Comparison of ENCODE assay signal across 12 cellular contexts in the genomic region with DNA sequence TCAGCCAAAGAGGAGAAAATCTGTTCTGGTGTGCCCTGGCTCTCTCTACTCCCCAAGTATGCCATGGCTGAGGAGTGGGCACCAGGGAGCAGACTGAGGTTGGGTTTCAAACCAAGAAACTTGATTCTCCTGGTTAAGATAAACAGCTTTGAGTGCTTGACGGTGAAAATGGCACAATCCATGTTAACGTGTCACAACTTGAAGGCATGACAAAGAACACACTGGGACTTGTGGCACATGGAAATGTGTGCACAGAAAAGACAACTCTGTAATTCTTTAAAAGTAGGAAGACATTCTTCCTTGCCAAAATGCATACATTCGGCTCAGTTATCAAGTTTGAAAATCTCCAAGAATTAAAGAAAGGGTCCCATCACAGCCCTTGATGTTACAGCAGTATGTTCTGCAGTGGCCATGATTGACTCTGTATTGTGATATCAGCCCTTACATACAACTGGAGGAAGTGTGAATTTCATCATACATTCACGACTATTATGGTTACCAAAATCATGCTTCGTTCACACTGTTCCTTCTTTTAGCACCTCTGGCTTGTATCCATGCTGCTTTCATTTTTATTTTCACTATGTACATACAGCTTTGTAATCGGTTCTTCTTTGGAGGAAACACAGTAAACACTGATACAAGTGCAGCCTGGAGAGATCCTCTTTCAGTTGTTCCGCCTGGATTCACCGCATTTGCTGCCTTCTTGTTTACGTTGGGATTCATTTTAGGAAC. TPM values are rescaled to one million over a fixed set of nuclear protein-coding genes. Genes with fewer than 3 reads are reported as not detected.
DNase-seq lines count a peak whose midpoint lies in the region; ATAC-seq and TF ChIP-seq lines count a peak whose summit lies in the region.
"Had no signal": no experiment of that assay in that cellular context is flagged by ENCODE, and none has a peak within 500 bp of the region (broad histone marks: within the 10 kb centered on the region; RNA-seq: fewer than 3 reads in every experiment).

No MANE protein-coding gene starts in this region.

- H3K9me3 ChIP-seq in mucosa of descending colon: no peaks in the 10 kb centered on the region

- intact Hi-C loops in mucosa of descending colon (cut with DNase I, micrococcal nuclease): no loop called here

- no peak overlapping the region for H3K4me3 ChIP-seq in mucosa of descending colon

- no peak for TF ChIP-seq CTCF in mucosa of descending colon (IDR thresholded peaks at IDR 0.05)

- peak; percentile 49 for DNase-seq in DMS79 (lab: John Stamatoyannopoulos, UW)
- DNase-seq in Kasumi-1 (lab: John Stamatoyannopoulos, UW): peak; percentile 2 to 7
- DNase-seq in OCI-M1 (lab: John Stamatoyannopoulos, UW): peak; percentile 9
- DNase-seq in mucosa of descending colon: no peak
- DNase-seq in GM03348 (ENCODE audit: low spot score): no peak
- no peak for DNase-seq in NCI-H748 treated with DMSO at 0.1 percent for 48 hours (lab: John Stamatoyannopoulos, UW)
- no peak for DNase-seq in stimulated activated CD4-positive, alpha-beta T cell treated with anti-CD3 and anti-CD28 coated beads, Interleukin-2, amount 100 ng/mL, for 48 hours
- DNase-seq: effector CD8-positive, alpha-beta T cell had no signal

- H3K4me1 ChIP-seq in mucosa of descending colon (ENCODE audit: low read depth): no peaks in the 10 kb centered on the region

- ATAC-seq in mucosa of descending colon (peak; percentile 73), HG03432 (IDR thresholded peaks at IDR 0.05; ENCODE audit: unreplicated experiment) (no peak)
- ATAC-seq: WTC11 had no signal

- no peaks in the 10 kb centered on the region for H3K36me3 ChIP-seq in mucosa of descending colon (ENCODE audit: low read depth)

RNA-seq across cellular contexts. Expression of gene ACTG2, which starts 15.6 kb away (rescaled TPM):
- total RNA-seq in mucosa of descending colon: 1,000 to 10,000 TPM in 1 of 3 donors, 100 to 1,000 TPM in 1, 10 to 100 TPM in 1; 53.1 to 3,506 (median 391) TPM
- total RNA-seq: HT-29, OCI-LY7 had no signal

RNA-seq across cellular contexts. Expression of gene STAMBP, which starts 48.5 kb away (rescaled TPM):
- 10 to 100 TPM; 38.9 to 47.0 (median 42.5) TPM for total RNA-seq in mucosa of descending colon

RNA-seq across cellular contexts. Expression of gene DGUOK, which starts 49.4 kb away (rescaled TPM):
- 10 to 100 TPM; 36.5 to 61.3 (median 57.8) TPM for total RNA-seq in mucosa of descending colon

Comparison
In these comparisons a context has a peak if more than half of its experiments do, and no peak if none do; other contexts are left out.
1. DNase-seq: peak in DMS79 (single experiment), Kasumi-1 (2 of 2) and OCI-M1 (single experiment); none in mucosa of descending colon (0 of 3), GM03348 (single experiment), NCI-H748 treated with DMSO at 0.1 percent for 48 hours (single experiment) and stimulated activated CD4-positive, alpha-beta T cell treated with anti-CD3 and anti-CD28 coated beads, Interleukin-2, amount 100 ng/mL, for 48 hours (0 of 2).